In genomic region chr15:40338041-40338657, GRCh38 we compare ENCODE assay signal across 8 cellular contexts. TPM values are rescaled to one million over a fixed set of nuclear protein-coding genes. Genes with fewer than 3 reads are reported as not detected.
DNase-seq lines count a peak whose midpoint lies in the region; ATAC-seq, FAIRE-seq and TF ChIP-seq lines count a peak whose summit lies in the region.

No MANE protein-coding gene starts in this region.

- no peaks in the 10 kb centered on the region for H3K27me3 Mint-ChIP-seq in activated T-helper 2 cell treated with anti-CD3 and anti-CD28 coated beads, Interferon-gamma antibody, Interleukin-2, Interleukin-4, amounts not matched to agents 10 μg/mL and 5 μg/mL and 100 μg/mL, durations not matched to agents 14 hours and 24 hours and 36 hours (ENCODE audit: low read depth)
- H3K27me3 Mint-ChIP-seq in type B pancreatic cell = peaks cover 3% of the 10 kb centered on the region

- peaks cover 10% of the 10 kb centered on the region for H3K4me1 Mint-ChIP-seq in activated T-helper 2 cell treated with anti-CD3 and anti-CD28 coated beads, Interferon-gamma antibody, Interleukin-2, Interleukin-4, amounts not matched to agents 10 μg/mL and 5 μg/mL and 100 μg/mL, durations not matched to agents 14 hours and 24 hours and 36 hours (ENCODE audit: low read depth)
- peaks cover 25% of the 10 kb centered on the region for H3K4me1 Mint-ChIP-seq in type B pancreatic cell (ENCODE audit: unreplicated experiment)

- CTCF ChIA-PET in RWPE1 (lab: Yijun Ruan, JAX) = interaction anchor here (0.5 to 8.3 kb wide), 22 partner anchors 9 to 1230 kb away, joined by 3 to 112 read pairs (median 4); partner anchors contain the start of gene INAFM2

- H3K9me3 Mint-ChIP-seq in activated T-helper 2 cell treated with anti-CD3 and anti-CD28 coated beads, Interferon-gamma antibody, Interleukin-2, Interleukin-4, amounts not matched to agents 10 μg/mL and 5 μg/mL and 100 μg/mL, durations not matched to agents 14 hours and 24 hours and 36 hours = no peaks in the 10 kb centered on the region
- H3K9me3 Mint-ChIP-seq in type B pancreatic cell = no peaks in the 10 kb centered on the region

- H3K36me3 ChIP-seq in pancreas = no peaks in the 10 kb centered on the region

- no peak overlapping the region for H3K27ac Mint-ChIP-seq in activated T-helper 2 cell treated with anti-CD3 and anti-CD28 coated beads, Interferon-gamma antibody, Interleukin-2, Interleukin-4, amounts not matched to agents 10 μg/mL and 5 μg/mL and 100 μg/mL, durations not matched to agents 14 hours and 24 hours and 36 hours
- H3K27ac Mint-ChIP-seq in type B pancreatic cell = peak overlapping the region; percentile 71

- POLR2A ChIA-PET in RWPE1 (lab: Yijun Ruan, JAX; ENCODE audit: low non-redundant PET) = no interaction called here

- H3K27ac ChIP-seq in RWPE1 = peak overlapping the region; percentile 99
- peak overlapping the region; percentile 72 to 87 (median 82) for H3K27ac ChIP-seq in pancreas

- peak; percentile 97 for TF ChIP-seq CTCF in GM12872 (IDR thresholded peaks at IDR 0.05; ENCODE audit: insufficient read depth, low read depth, low read length)
- TF ChIP-seq CTCF in RWPE1 (conservative IDR thresholded peaks at IDR 0.05; ENCODE audit: low read depth) = peak; percentile 88
- TF ChIP-seq CTCF in fibroblast of villous mesenchyme (IDR thresholded peaks at IDR 0.05; ENCODE audit: insufficient read depth, low read depth, low read length) = peak; percentile 84
- TF ChIP-seq CTCF in pancreas (IDR thresholded peaks at IDR 0.05) = peak; percentile 44 to 63 (median 52)
- TF ChIP-seq CTCF in type B pancreatic cell (conservative IDR thresholded peaks at IDR 0.05) = peak; percentile 95

- no peak for FAIRE-seq in pancreas (lab: Jason Lieb, UNC)

- WGBS in pancreas, 2 donors = 24 to 32% methylated on average over 11 of the region's 11 CpGs

- no peaks in the 10 kb centered on the region for H3K9me3 ChIP-seq in pancreas

- H3K4me3 ChIP-seq in fibroblast of villous mesenchyme (ENCODE audit: low read depth, low read length) = no peak overlapping the region
- peak overlapping the region in 2 of 4 donors; percentile 13 to 35 for H3K4me3 ChIP-seq in pancreas

- DNase-seq in HUDEP-2 (lab: John Stamatoyannopoulos, UW; ENCODE audit: unreplicated experiment in 76 of 76) = peak in 51 of 76 experiments; percentile 7 to 59 (median 35)
- peak; percentile 78 for DNase-seq in RWPE1 (ENCODE audit: low spot score)
- peak; percentile 69 for DNase-seq in activated T-helper 2 cell treated with anti-CD3 and anti-CD28 coated beads, Interferon-gamma antibody, Interleukin-2, Interleukin-4, amounts not matched to agents 10 μg/mL and 5 μg/mL and 100 μg/mL, durations not matched to agents 14 hours and 24 hours and 36 hours (ENCODE audit: low spot score)
- peak; percentile 77 for DNase-seq in fibroblast of villous mesenchyme (ENCODE audit: low read depth)
- peak; percentile 63 to 89 (median 76) for DNase-seq in pancreas
- no peak for DNase-seq in type B pancreatic cell (ENCODE audit: extremely low spot score, unreplicated experiment)

- ATAC-seq in pancreas (peak; percentile 39 to 54 (median 48)), GM18861 (IDR thresholded peaks at IDR 0.05; ENCODE audit: unreplicated experiment) (no peak)

- no peaks in the 10 kb centered on the region for H3K27me3 ChIP-seq in pancreas

- no peak overlapping the region for H3K4me3 Mint-ChIP-seq in activated T-helper 2 cell treated with anti-CD3 and anti-CD28 coated beads, Interferon-gamma antibody, Interleukin-2, Interleukin-4, amounts not matched to agents 10 μg/mL and 5 μg/mL and 100 μg/mL, durations not matched to agents 14 hours and 24 hours and 36 hours (ENCODE audit: low read depth)
- H3K4me3 Mint-ChIP-seq in type B pancreatic cell = no peak overlapping the region

- intact Hi-C loops in activated T-helper 2 cell treated with anti-CD3 and anti-CD28 coated beads, Interferon-gamma antibody, Interleukin-2, Interleukin-4, amounts not matched to agents 10 μg/mL and 5 μg/mL and 100 μg/mL, durations not matched to agents 14 hours and 24 hours and 36 hours (cut with micrococcal nuclease) = loop anchor here (1.0 kb wide), 2 partner anchors 17 to 59 kb away; no protein-coding TSS in a partner anchor
- intact Hi-C loops in pancreas (cut with DNase I) = loop anchor here in 1 of 3 donors (5.0 kb wide), 1 partner anchor 56 kb away; the partner anchor contains the start of gene ANKRD63

- no peaks in the 10 kb centered on the region for H3K36me3 Mint-ChIP-seq in activated T-helper 2 cell treated with anti-CD3 and anti-CD28 coated beads, Interferon-gamma antibody, Interleukin-2, Interleukin-4, amounts not matched to agents 10 μg/mL and 5 μg/mL and 100 μg/mL, durations not matched to agents 14 hours and 24 hours and 36 hours (ENCODE audit: low read depth)
- H3K36me3 Mint-ChIP-seq in type B pancreatic cell = no peaks in the 10 kb centered on the region

- H3K4me1 ChIP-seq in pancreas = peaks cover 0 to 26% (median 4%) of the 10 kb centered on the region in 3 donors

RNA-seq across cellular contexts. Expression of gene CCDC9B, which starts 2.6 kb away (rescaled TPM):
- 0.34 and 0.41 TPM in 2 replicates for total RNA-seq in activated T-helper 2 cell treated with anti-CD3 and anti-CD28 coated beads, Interferon-gamma antibody, Interleukin-2, Interleukin-4, amounts not matched to agents 10 μg/mL and 5 μg/mL and 100 μg/mL, durations not matched to agents 14 hours and 24 hours and 36 hours
- total RNA-seq in fibroblast of villous mesenchyme (35.4 and 40.3 TPM in 2 replicates), pancreas (10 to 100 TPM; 18.3 to 63.6 (median 29.9) TPM), type B pancreatic cell (ENCODE audit: low replicate concordance) (1.6 and 2.4 TPM in 2 replicates)
- 10 to 100 TPM; 32.0 to 72.3 TPM for polyA plus RNA-seq in pancreas

RNA-seq across cellular contexts. Expression of gene PHGR1, which starts 12.7 kb away (rescaled TPM):
- total RNA-seq in activated T-helper 2 cell treated with anti-CD3 and anti-CD28 coated beads, Interferon-gamma antibody, Interleukin-2, Interleukin-4, amounts not matched to agents 10 μg/mL and 5 μg/mL and 100 μg/mL, durations not matched to agents 14 hours and 24 hours and 36 hours = not detected in 2 replicates
- not detected in 2 replicates for total RNA-seq in fibroblast of villous mesenchyme
- total RNA-seq in pancreas = 1 to 10 TPM in 1 of 6 donors, under 1 TPM in 2, not detected in 3; 0.56 to 1.8 (median 0.78) TPM
- 10 to 100 TPM; 12.4 to 41.5 TPM for polyA plus RNA-seq in pancreas
- 5.6 and 15.8 TPM in 2 replicates for total RNA-seq in type B pancreatic cell (ENCODE audit: low replicate concordance)

RNA-seq across cellular contexts. Expression of gene INAFM2, which starts 14.7 kb away (rescaled TPM):
- total RNA-seq in activated T-helper 2 cell treated with anti-CD3 and anti-CD28 coated beads, Interferon-gamma antibody, Interleukin-2, Interleukin-4, amounts not matched to agents 10 μg/mL and 5 μg/mL and 100 μg/mL, durations not matched to agents 14 hours and 24 hours and 36 hours = 16.7 and 17.9 TPM in 2 replicates
- total RNA-seq in fibroblast of villous mesenchyme (11.9 and 16.8 TPM in 2 replicates), pancreas (10 to 100 TPM in 5 of 6 donors, 1 to 10 TPM in 1; 8.1 to 16.4 (median 11.3) TPM), type B pancreatic cell (ENCODE audit: low replicate concordance) (12.3 and 23.6 TPM in 2 replicates)
- polyA plus RNA-seq in pancreas = 10 to 100 TPM in 1 of 2 donors, 1 to 10 TPM in 1; 6.5 to 11.7 TPM

RNA-seq across cellular contexts. Expression of gene DISP2, which starts 19.9 kb away (rescaled TPM):
- total RNA-seq in activated T-helper 2 cell treated with anti-CD3 and anti-CD28 coated beads, Interferon-gamma antibody, Interleukin-2, Interleukin-4, amounts not matched to agents 10 μg/mL and 5 μg/mL and 100 μg/mL, durations not matched to agents 14 hours and 24 hours and 36 hours = 0.05 and 0.39 TPM in 2 replicates
- total RNA-seq in fibroblast of villous mesenchyme = under 0.01 TPM in 2 replicates
- total RNA-seq in pancreas = 1 to 10 TPM in 2 of 6 donors, under 1 TPM in 4; 0.14 to 2.0 (median 0.70) TPM
- polyA plus RNA-seq in pancreas = 1 to 10 TPM; 4.1 TPM
- total RNA-seq in type B pancreatic cell (ENCODE audit: low replicate concordance) = 1.5 and 1.8 TPM in 2 replicates

RNA-seq across cellular contexts. Expression of gene PLCB2, which starts 30.4 kb away (rescaled TPM):
- total RNA-seq in activated T-helper 2 cell treated with anti-CD3 and anti-CD28 coated beads, Interferon-gamma antibody, Interleukin-2, Interleukin-4, amounts not matched to agents 10 μg/mL and 5 μg/mL and 100 μg/mL, durations not matched to agents 14 hours and 24 hours and 36 hours = 96.3 and 98.9 TPM in 2 replicates
- total RNA-seq in fibroblast of villous mesenchyme = 0.43 and 0.64 TPM in 2 replicates
- 10 to 100 TPM in 2 of 6 donors, 1 to 10 TPM in 3, under 1 TPM in 1; 0.94 to 23.5 (median 4.1) TPM for total RNA-seq in pancreas
- polyA plus RNA-seq in pancreas = 1 to 10 TPM; 5.3 to 9.7 TPM
- total RNA-seq in type B pancreatic cell (ENCODE audit: low replicate concordance) = 0.71 and 5.8 TPM in 2 replicates
